Comparison of ENCODE assay signal across 12 cellular contexts in the genomic region with DNA sequence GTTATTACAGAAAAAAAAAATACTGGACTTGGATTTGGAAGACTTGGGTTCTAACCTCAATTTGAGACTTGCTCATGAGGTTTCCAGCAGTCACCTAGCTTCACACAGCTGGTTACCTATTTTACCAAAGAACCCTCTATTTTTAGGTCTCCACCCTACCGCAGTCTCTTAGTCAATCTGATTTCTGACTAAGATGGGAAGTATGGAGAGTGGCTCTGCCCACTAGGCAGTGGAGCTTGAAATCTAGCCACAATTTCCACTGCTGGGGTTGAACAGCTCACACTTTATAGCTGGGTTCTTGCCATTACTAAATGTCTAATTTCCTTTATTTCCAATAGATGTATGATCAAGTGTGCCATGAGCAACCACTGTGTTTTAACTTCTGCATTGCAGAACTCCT. TPM values are rescaled to one million over a fixed set of nuclear protein-coding genes. Genes with fewer than 3 reads are reported as not detected.
DNase-seq lines count a peak whose midpoint lies in the region; ATAC-seq and TF ChIP-seq lines count a peak whose summit lies in the region.
"Had no signal": no experiment of that assay in that cellular context is flagged by ENCODE, and none has a peak within 500 bp of the region (broad histone marks: within the 10 kb centered on the region; RNA-seq: fewer than 3 reads in every experiment).

No MANE protein-coding gene starts in this region.

- TF ChIP-seq CTCF in fibroblast of the aortic adventitia (IDR thresholded peaks at IDR 0.05; ENCODE audit: insufficient read depth, low read length) = no peak
- TF ChIP-seq CTCF in glutamatergic neuron (IDR thresholded peaks at IDR 0.05; ENCODE audit: partially characterized antibody, unreplicated experiment) = no peak
- no peak for TF ChIP-seq CTCF in hepatocyte (IDR thresholded peaks at IDR 0.05; ENCODE audit: poor library complexity)

- H3K9me3 Mint-ChIP-seq in glutamatergic neuron (ENCODE audit: unreplicated experiment) = no peaks in the 10 kb centered on the region
- H3K9me3 Mint-ChIP-seq: activated naive CD4-positive, alpha-beta T cell treated with anti-CD3 and anti-CD28 coated beads, Interleukin-2, amount 10 ng/mL, durations not matched to agents 7 days and 5 days; GM23338; WTC11 had no signal

- H3K79me2 ChIP-seq in hepatocyte = peaks cover 40% of the 10 kb centered on the region
- no peaks in the 10 kb centered on the region for H3K79me2 ChIP-seq in mesendoderm (ENCODE audit: control insufficient read depth, insufficient read depth, low read length)
- H3K79me2 ChIP-seq: parathyroid adenoma had no signal

- H3K27me3 ChIP-seq in hepatocyte (no peaks in the 10 kb centered on the region), mesendoderm (ENCODE audit: insufficient read depth, low read length, poor library complexity) (no peaks in the 10 kb centered on the region)

- H3K27ac ChIP-seq in hepatocyte (no peak overlapping the region), mesendoderm (ENCODE audit: low read depth, low read length) (no peak overlapping the region)
- H3K27ac ChIP-seq: parathyroid adenoma had no signal

- H3K79me1 ChIP-seq in mesendoderm (ENCODE audit: low read length) = no peaks in the 10 kb centered on the region

- H3K36me3 ChIP-seq in hepatocyte (replicated peaks; ENCODE audit: insufficient read depth, low read depth) (no peaks in the 10 kb centered on the region), mesendoderm (ENCODE audit: control insufficient read depth, insufficient read depth, low read length) (no peaks in the 10 kb centered on the region)

- peak; percentile 77 for ATAC-seq in GM18861 (IDR thresholded peaks at IDR 0.05; ENCODE audit: unreplicated experiment)
- peak; percentile 97 for ATAC-seq in GM21737 (IDR thresholded peaks at IDR 0.05; ENCODE audit: unreplicated experiment)
- ATAC-seq in HG03378 (IDR thresholded peaks at IDR 0.05; ENCODE audit: unreplicated experiment) = peak; percentile 99
- ATAC-seq: GM23338, WTC11 had no signal

- no peak overlapping the region for H2BK5ac ChIP-seq in mesendoderm (ENCODE audit: low read length)

- H3K4me1 ChIP-seq in hepatocyte (ENCODE audit: insufficient read depth) (peaks cover 9% of the 10 kb centered on the region), mesendoderm (ENCODE audit: control insufficient read depth, low read depth, low read length) (no peaks in the 10 kb centered on the region)
- H3K4me1 ChIP-seq: parathyroid adenoma had no signal

- H2AK5ac ChIP-seq in mesendoderm (ENCODE audit: low read length) = no peak overlapping the region

- no peaks in the 10 kb centered on the region for H3K4me1 Mint-ChIP-seq in glutamatergic neuron (ENCODE audit: low read depth, unreplicated experiment)
- H3K4me1 Mint-ChIP-seq: activated naive CD4-positive, alpha-beta T cell treated with anti-CD3 and anti-CD28 coated beads, Interleukin-2, amount 10 ng/mL, durations not matched to agents 7 days and 5 days had no signal

- H3K36me3 Mint-ChIP-seq in glutamatergic neuron (ENCODE audit: unreplicated experiment) = no peaks in the 10 kb centered on the region
- H3K36me3 Mint-ChIP-seq: activated naive CD4-positive, alpha-beta T cell treated with anti-CD3 and anti-CD28 coated beads, Interleukin-2, amount 10 ng/mL, durations not matched to agents 7 days and 5 days; WTC11 had no signal

- H3K4me2 ChIP-seq in hepatocyte = no peak overlapping the region
- H3K4me2 ChIP-seq in mesendoderm (ENCODE audit: low read length) = no peak overlapping the region
- H3K4me2 ChIP-seq: GM23338 had no signal

- no peak overlapping the region for H4K5ac ChIP-seq in mesendoderm (ENCODE audit: low read length)

- H3K4ac ChIP-seq in mesendoderm (ENCODE audit: low read depth, low read length) = no peak overlapping the region

- no peaks in the 10 kb centered on the region for H3K9me3 ChIP-seq in hepatocyte (ENCODE audit: low read depth)

- H3K23ac ChIP-seq in mesendoderm (ENCODE audit: low read length) = no peak overlapping the region

- H2BK120ac ChIP-seq in mesendoderm (ENCODE audit: low read depth, low read length) = no peak overlapping the region

- peak; percentile 37 for DNase-seq in fibroblast of the aortic adventitia (ENCODE audit: low read depth)
- DNase-seq in glutamatergic neuron = no peak
- DNase-seq in hepatocyte (ENCODE audit: low spot score) = no peak
- DNase-seq in mesendoderm = no peak
- DNase-seq in COLO668 (lab: John Stamatoyannopoulos, UW; ENCODE audit: unreplicated experiment) = no peak
- DNase-seq: activated naive CD4-positive, alpha-beta T cell treated with anti-CD3 and anti-CD28 coated beads, Interleukin-2, amount 10 ng/mL, durations not matched to agents 7 days and 5 days had no signal

- no peak overlapping the region for H3K27ac Mint-ChIP-seq in glutamatergic neuron (ENCODE audit: unreplicated experiment)
- H3K27ac Mint-ChIP-seq: activated naive CD4-positive, alpha-beta T cell treated with anti-CD3 and anti-CD28 coated beads, Interleukin-2, amount 10 ng/mL, durations not matched to agents 7 days and 5 days; GM23338; WTC11 had no signal

- 100% methylated on average over 1 of the region's 1 CpG for WGBS in hepatocyte (ENCODE audit: low lambda C conversion rate, missing lambda C conversion rate)
- WGBS in mesendoderm (ENCODE audit: extremely low coverage, insufficient coverage, low lambda C conversion rate) = no CpG with 5 or more reads among the region's 1 CpG

- no peak overlapping the region for H3K18ac ChIP-seq in mesendoderm (ENCODE audit: low read length)

- no peak overlapping the region for H2AFZ ChIP-seq in hepatocyte
- H2AFZ ChIP-seq: GM23338, parathyroid adenoma had no signal

- no peaks in the 10 kb centered on the region for H3K9me2 ChIP-seq in hepatocyte (replicated peaks; ENCODE audit: insufficient read depth)

- H3K56ac ChIP-seq in mesendoderm (ENCODE audit: low read length) = no peak overlapping the region

- no peak overlapping the region for H3K9ac ChIP-seq in mesendoderm (ENCODE audit: low read length)
- H3K9ac ChIP-seq: parathyroid adenoma had no signal

- no peaks in the 10 kb centered on the region for H4K20me1 ChIP-seq in hepatocyte (ENCODE audit: insufficient read depth, poor library complexity, severe bottlenecking)

- no peak overlapping the region for H4K8ac ChIP-seq in mesendoderm (ENCODE audit: low read depth, low read length)

- no peak overlapping the region for H3K4me3 Mint-ChIP-seq in glutamatergic neuron (ENCODE audit: unreplicated experiment)
- H3K4me3 Mint-ChIP-seq: activated naive CD4-positive, alpha-beta T cell treated with anti-CD3 and anti-CD28 coated beads, Interleukin-2, amount 10 ng/mL, durations not matched to agents 7 days and 5 days; GM23338; WTC11 had no signal

- no peak overlapping the region for H3K4me3 ChIP-seq in fibroblast of the aortic adventitia (ENCODE audit: low read depth, low read length)
- H3K4me3 ChIP-seq in hepatocyte = no peak overlapping the region
- no peak overlapping the region for H3K4me3 ChIP-seq in mesendoderm (ENCODE audit: low read length)
- H3K4me3 ChIP-seq: GM23338 had no signal

- H2BK15ac ChIP-seq in mesendoderm (replicated peaks; ENCODE audit: low read depth) = no peak overlapping the region

- no peaks in the 10 kb centered on the region for H3K27me3 Mint-ChIP-seq in glutamatergic neuron (ENCODE audit: unreplicated experiment)
- H3K27me3 Mint-ChIP-seq: activated naive CD4-positive, alpha-beta T cell treated with anti-CD3 and anti-CD28 coated beads, Interleukin-2, amount 10 ng/mL, durations not matched to agents 7 days and 5 days had no signal

RNA-seq across cellular contexts. Expression of a gene that starts 43.2 kb away (rescaled TPM):
- total RNA-seq in fibroblast of the aortic adventitia (ENCODE audit: low replicate concordance) (22.3 and 37.6 TPM in 2 replicates), glutamatergic neuron (ENCODE audit: unreplicated experiment) (0.07 TPM), hepatocyte (88.8 and 89.8 TPM in 2 replicates)
- polyA plus RNA-seq in hepatocyte = 27.2 and 30.9 TPM in 2 replicates
- polyA plus RNA-seq in mesendoderm (2013, experiment 1 of 2) = 0.06 TPM
- polyA plus RNA-seq in mesendoderm (2013, experiment 2 of 2) = 0.03 TPM
- total RNA-seq: GM23338 had no signal
- polyA plus RNA-seq: GM23338 had no signal

Comparison
In these comparisons a context has a peak if more than half of its experiments do, and no peak if none do; other contexts are left out.
1. RNA of a gene that starts 43.2 kb away (total RNA-seq): 88.8 to 89.8 TPM in hepatocyte and 22.3 to 37.6 TPM in fibroblast of the aortic adventitia; 0.07 TPM in glutamatergic neuron (single experiment); every median in the first group is over 10 times any median in the second.
2. Peak in every context shown above with its lines, with median percentiles within 50 percentile points of each other: ATAC-seq.